Comparison of ENCODE assay signal across 21 cellular contexts in genomic region chr4:20860878-20861277, GRCh38.
"Had no signal": no experiment of that assay in that cellular context is flagged by ENCODE, and none has a peak within 500 bp of the region (broad histone marks: within the 10 kb centered on the region; RNA-seq: fewer than 3 reads in every experiment).

No MANE protein-coding gene starts in this region.

- H3K4me3 ChIP-seq: ascending aorta, coronary artery, dorsolateral prefrontal cortex had no signal

- H3K27ac ChIP-seq: ascending aorta, brain microvascular endothelial cell, coronary artery, dorsolateral prefrontal cortex had no signal

- H3K4me1 ChIP-seq: ascending aorta had no signal

- H3K9me3 ChIP-seq: ascending aorta had no signal

- H3K27me3 ChIP-seq: ascending aorta, brain microvascular endothelial cell, dorsolateral prefrontal cortex had no signal

- DNase-seq: activated CD4-positive, alpha-beta memory T cell treated with anti-CD3 and anti-CD28 coated beads for 36 hours; activated CD4-positive, alpha-beta T cell treated with anti-CD3 and anti-CD28 coated beads for 36 hours; activated CD4-positive, alpha-beta T cell treated with anti-CD3 and anti-CD28 coated beads, Interleukin-2, amount 10 ng/mL, durations not matched to agents 24 days and 14 days; activated CD4-positive, CD25-positive, alpha-beta regulatory T cell; activated CD4-positive, CD25-positive, alpha-beta regulatory T cell treated with anti-CD3 and anti-CD28 coated beads, Interleukin-2, amount 50 U/mL, for 72 hours; activated CD8-positive, alpha-beta memory T cell treated with anti-CD3 and anti-CD28 coated beads, Interleukin-2, amount 10 ng/mL, durations not matched to agents 7 days and 5 days; activated CD8-positive, alpha-beta memory T cell treated with anti-CD3 and anti-CD28 coated beads, Interleukin-2, amount 50 U/mL, for 4 hours; activated CD8-positive, alpha-beta T cell treated with anti-CD3 and anti-CD28 coated beads, Interleukin-2, amount 10 ng/mL, durations not matched to agents 7 days and 5 days; activated effector memory CD4-positive, alpha-beta T cell treated with anti-CD3 and anti-CD28 coated beads, Interleukin-2, amount 50 U/mL, for 16 hours; activated naive CD4-positive, alpha-beta T cell treated with anti-CD3 and anti-CD28 coated beads, Interleukin-2, amount 10 ng/mL, durations not matched to agents 7 days and 5 days; activated naive CD8-positive, alpha-beta T cell treated with anti-CD3 and anti-CD28 coated beads, Interleukin-2, amount 10 ng/mL, durations not matched to agents 7 days and 5 days; activated T-cell treated with anti-CD3 and anti-CD28 coated beads, Interleukin-2, amount 50 U/mL, for 1 hour; activated T-cell treated with anti-CD3 and anti-CD28 coated beads, Interleukin-2, amount 50 U/mL, for 48 hours; brain microvascular endothelial cell; dorsolateral prefrontal cortex; effector memory CD4-positive, alpha-beta T cell; endodermal cell; foreskin fibroblast; T-helper 2 cell had no signal

- H3K36me3 ChIP-seq: ascending aorta, brain microvascular endothelial cell had no signal
